15 cellular contexts compared by ENCODE assay signal in genomic region chr1:53377438-53377841, GRCh38. TPM values are rescaled to one million over a fixed set of nuclear protein-coding genes. Genes with fewer than 3 reads are reported as not detected.
DNase-seq lines count a peak whose midpoint lies in the region; ATAC-seq and TF ChIP-seq lines count a peak whose summit lies in the region.
"Had no signal": no experiment of that assay in that cellular context is flagged by ENCODE, and none has a peak within 500 bp of the region (broad histone marks: within the 10 kb centered on the region; RNA-seq: fewer than 3 reads in every experiment).

No MANE protein-coding gene starts in this region.

- H3K9me3 Mint-ChIP-seq in activated CD4-positive, alpha-beta T cell treated with anti-CD3 and anti-CD28 coated beads, Interleukin-2, amount 10 ng/mL, durations not matched to agents 7 days and 5 days, result no peaks in the 10 kb centered on the region
- H3K9me3 Mint-ChIP-seq: activated naive CD4-positive, alpha-beta T cell treated with anti-CD3 and anti-CD28 coated beads, Interleukin-2, amount 50 U/mL, for 24 hours; activated T-cell treated with anti-CD3 and anti-CD28 coated beads, Interleukin-2, amount 50 U/mL, for 4 hours had no signal

- TF ChIP-seq CTCF in Peyer's patch (IDR thresholded peaks at IDR 0.05), result no peak
- TF ChIP-seq CTCF in heart left ventricle (IDR thresholded peaks at IDR 0.05), result no peak
- no peak for TF ChIP-seq CTCF in spleen (IDR thresholded peaks at IDR 0.05 in 8 of 11, conservative IDR thresholded peaks at IDR 0.05 in 3 of 11)

- no peak overlapping the region for H3K27ac ChIP-seq in Peyer's patch
- no peak overlapping the region for H3K27ac ChIP-seq in heart left ventricle
- no peak overlapping the region for H3K27ac ChIP-seq in spleen
- H3K27ac ChIP-seq: HL-60, neutrophil had no signal

- H3K4me1 ChIP-seq in Peyer's patch (no peaks in the 10 kb centered on the region), heart left ventricle (peaks cover 0 to 18% (median 0%) of the 10 kb centered on the region in 12 donors), spleen (no peaks in the 10 kb centered on the region)

- 60 to 71% (median 63%) methylated on average over 12 to 13 of the region's 13 CpGs for WGBS in heart left ventricle, 4 donors
- WGBS in spleen, 5 donors, result 90 to 96% (median 91%) methylated on average over 6 to 13 of the region's 13 CpGs

- no peak overlapping the region for H3K4me3 Mint-ChIP-seq in activated CD4-positive, alpha-beta T cell treated with anti-CD3 and anti-CD28 coated beads, Interleukin-2, amount 10 ng/mL, durations not matched to agents 7 days and 5 days
- H3K4me3 Mint-ChIP-seq: activated naive CD4-positive, alpha-beta T cell treated with anti-CD3 and anti-CD28 coated beads, Interleukin-2, amount 50 U/mL, for 24 hours; activated T-cell treated with anti-CD3 and anti-CD28 coated beads, Interleukin-2, amount 50 U/mL, for 4 hours had no signal

- peak; percentile 45 to 74 (median 57) for ATAC-seq in heart left ventricle
- no peak for ATAC-seq in HG02885 (IDR thresholded peaks at IDR 0.05; ENCODE audit: poor library complexity, unreplicated experiment)
- ATAC-seq: activated T-cell treated with anti-CD3 and anti-CD28 coated beads, Interleukin-2, amount 50 U/mL, for 4 hours had no signal

- H3K4me3 ChIP-seq in Peyer's patch (no peak overlapping the region), heart left ventricle (no peak overlapping the region), spleen (no peak overlapping the region)

- H3K27me3 ChIP-seq in Peyer's patch (no peaks in the 10 kb centered on the region), heart left ventricle (peaks cover 0 to 11% (median 0%) of the 10 kb centered on the region in 9 donors), spleen (replicated peaks in 1 of 7) (no peaks in the 10 kb centered on the region)
- H3K27me3 ChIP-seq: neutrophil had no signal

- H3K27me3 Mint-ChIP-seq in activated CD4-positive, alpha-beta T cell treated with anti-CD3 and anti-CD28 coated beads, Interleukin-2, amount 10 ng/mL, durations not matched to agents 7 days and 5 days, result peaks cover 14% of the 10 kb centered on the region
- H3K27me3 Mint-ChIP-seq: activated naive CD4-positive, alpha-beta T cell treated with anti-CD3 and anti-CD28 coated beads, Interleukin-2, amount 50 U/mL, for 24 hours had no signal

- no peaks in the 10 kb centered on the region for H3K9me3 ChIP-seq in Peyer's patch
- H3K9me3 ChIP-seq in heart left ventricle, result no peaks in the 10 kb centered on the region
- H3K9me3 ChIP-seq in spleen, result no peaks in the 10 kb centered on the region
- H3K9me3 ChIP-seq: neutrophil had no signal

- TF ChIP-seq POLR2A in Peyer's patch (IDR thresholded peaks at IDR 0.05) (no peak), heart left ventricle (IDR thresholded peaks at IDR 0.05) (no peak), spleen (IDR thresholded peaks at IDR 0.05) (no peak)

- intact Hi-C loops in heart left ventricle (cut with DNase I), result no loop called here
- intact Hi-C loops in spleen (cut with DNase I; ENCODE audit: low total_unique reads), result no loop called here

- peak; percentile 4 for DNase-seq in activated CD4-positive, alpha-beta T cell treated with anti-CD3 and anti-CD28 coated beads, Interleukin-2, amount 10 ng/mL, durations not matched to agents 7 days and 5 days
- no peak for DNase-seq in activated CD4-positive, alpha-beta T cell treated with anti-CD3 and anti-CD28 coated beads for 1 hour
- DNase-seq in Peyer's patch, result peak in 2 of 3 donors; percentile 22 to 29
- peak in 3 of 5 donors; percentile 14 to 48 (median 35) for DNase-seq in heart left ventricle
- DNase-seq in spleen, result peak; percentile 49
- DNase-seq in OCI-M2 (lab: John Stamatoyannopoulos, UW; ENCODE audit: unreplicated experiment), result no peak
- no peak for DNase-seq in T1000 (lab: John Stamatoyannopoulos, UW)
- DNase-seq: activated T-cell treated with anti-CD3 and anti-CD28 coated beads, Interleukin-2, amount 50 U/mL, for 4 hours; C1 segment of cervical spinal cord; Calu3; NCI-H1105 had no signal

- CTCF ChIA-PET in activated CD4-positive, alpha-beta T cell treated with anti-CD3 and anti-CD28 coated beads, Interleukin-2, amount 10 ng/mL, durations not matched to agents 7 days and 5 days (lab: Charles Lee), result interaction anchor here (1.2 to 2.4 kb wide), 2 partner anchors 10 to 99 kb away, joined by 3 to 8 read pairs; no protein-coding TSS in a partner anchor

- H3K36me3 ChIP-seq in Peyer's patch (no peaks in the 10 kb centered on the region), heart left ventricle (no peaks in the 10 kb centered on the region), spleen (no peaks in the 10 kb centered on the region)
- H3K36me3 ChIP-seq: neutrophil had no signal

- no peaks in the 10 kb centered on the region for H3K36me3 Mint-ChIP-seq in activated CD4-positive, alpha-beta T cell treated with anti-CD3 and anti-CD28 coated beads, Interleukin-2, amount 10 ng/mL, durations not matched to agents 7 days and 5 days (ENCODE audit: low read depth)
- H3K36me3 Mint-ChIP-seq: activated naive CD4-positive, alpha-beta T cell treated with anti-CD3 and anti-CD28 coated beads, Interleukin-2, amount 50 U/mL, for 24 hours had no signal

- POLR2A ChIA-PET in activated CD4-positive, alpha-beta T cell treated with anti-CD3 and anti-CD28 coated beads, Interleukin-2, amount 10 ng/mL, durations not matched to agents 7 days and 5 days (lab: Charles Lee), result no interaction called here

- H3K27ac Mint-ChIP-seq in activated CD4-positive, alpha-beta T cell treated with anti-CD3 and anti-CD28 coated beads, Interleukin-2, amount 10 ng/mL, durations not matched to agents 7 days and 5 days, result no peak overlapping the region
- H3K27ac Mint-ChIP-seq: activated naive CD4-positive, alpha-beta T cell treated with anti-CD3 and anti-CD28 coated beads, Interleukin-2, amount 50 U/mL, for 24 hours had no signal

- H3K4me1 Mint-ChIP-seq in activated CD4-positive, alpha-beta T cell treated with anti-CD3 and anti-CD28 coated beads, Interleukin-2, amount 10 ng/mL, durations not matched to agents 7 days and 5 days, result no peaks in the 10 kb centered on the region
- H3K4me1 Mint-ChIP-seq: activated naive CD4-positive, alpha-beta T cell treated with anti-CD3 and anti-CD28 coated beads, Interleukin-2, amount 50 U/mL, for 24 hours had no signal

RNA-seq across cellular contexts. Expression of gene LRP8, which starts 49.6 kb away (rescaled TPM):
- total RNA-seq in activated CD4-positive, alpha-beta T cell treated with anti-CD3 and anti-CD28 coated beads, Interleukin-2, amount 10 ng/mL, durations not matched to agents 7 days and 5 days, result 10 to 100 TPM; 51.8 to 56.6 TPM
- total RNA-seq in Peyer's patch (10 to 100 TPM in 1 of 4 donors, 1 to 10 TPM in 3; 4.5 to 33.8 (median 5.0) TPM), heart left ventricle (1 to 10 TPM in 8 of 9 donors, under 1 TPM in 1; 0.75 to 8.0 (median 1.7) TPM), spleen (10 to 100 TPM in 1 of 7 donors, 1 to 10 TPM in 6; 4.0 to 14.4 (median 8.0) TPM)
- polyA plus RNA-seq in heart left ventricle (1 to 10 TPM in 1 of 2 donors, under 1 TPM in 1; 0.27 to 2.8 TPM), spleen (1 to 10 TPM; 1.7 to 2.4 (median 2.0) TPM)

Comparison
In these comparisons a context has a peak if more than half of its experiments do, and no peak if none do; other contexts are left out.
1. DNase-seq: peak in activated CD4-positive, alpha-beta T cell treated with anti-CD3 and anti-CD28 coated beads, Interleukin-2, amount 10 ng/mL, durations not matched to agents 7 days and 5 days (single experiment), Peyer's patch (2 of 3), heart left ventricle (3 of 5) and spleen (single experiment); none in activated CD4-positive, alpha-beta T cell treated with anti-CD3 and anti-CD28 coated beads for 1 hour (single experiment), OCI-M2 (single experiment) and T1000 (single experiment).